8 cellular contexts compared by ENCODE assay signal in genomic region chr10:69088471-69088769, GRCh38. TPM values are rescaled to one million over a fixed set of nuclear protein-coding genes. Genes with fewer than 3 reads are reported as not detected.
DNase-seq lines count a peak whose midpoint lies in the region; ATAC-seq and TF ChIP-seq lines count a peak whose summit lies in the region.

No MANE protein-coding gene starts in this region.

- H3K9ac ChIP-seq in OCI-LY1 (ENCODE audit: low read length) = peak overlapping the region; percentile 81
- H3K9ac ChIP-seq in parathyroid adenoma = no peak overlapping the region

- H3K4me3 Mint-ChIP-seq in CD4-positive, alpha-beta T cell = peak overlapping the region; percentile 88
- peak overlapping the region; percentile 84 for H3K4me3 Mint-ChIP-seq in central memory CD8-positive, alpha-beta T cell
- no peak overlapping the region for H3K4me3 Mint-ChIP-seq in progenitor cell of endocrine pancreas (ENCODE audit: low read depth)

- no peaks in the 10 kb centered on the region for H3K9me3 Mint-ChIP-seq in CD4-positive, alpha-beta T cell
- H3K9me3 Mint-ChIP-seq in central memory CD8-positive, alpha-beta T cell = no peaks in the 10 kb centered on the region
- H3K9me3 Mint-ChIP-seq in progenitor cell of endocrine pancreas (ENCODE audit: low read depth) = no peaks in the 10 kb centered on the region

- peaks cover 12% of the 10 kb centered on the region for H3F3A ChIP-seq in OCI-LY1 (ENCODE audit: insufficient read depth, low read length)

- no peaks in the 10 kb centered on the region for H3K27me3 ChIP-seq in CD4-positive, alpha-beta T cell (ENCODE audit: control insufficient read depth, insufficient read depth, low read length)
- H3K27me3 ChIP-seq in OCI-LY1 (ENCODE audit: insufficient read depth, low read length) (no peaks in the 10 kb centered on the region), parathyroid adenoma (ENCODE audit: control insufficient read depth, insufficient read depth, low read length) (no peaks in the 10 kb centered on the region)

- H3K27me3 Mint-ChIP-seq in CD4-positive, alpha-beta T cell = no peaks in the 10 kb centered on the region
- no peaks in the 10 kb centered on the region for H3K27me3 Mint-ChIP-seq in central memory CD8-positive, alpha-beta T cell
- peaks cover 30% of the 10 kb centered on the region for H3K27me3 Mint-ChIP-seq in progenitor cell of endocrine pancreas

- peak overlapping the region; percentile 72 for H3K4me3 ChIP-seq in OCI-LY1 (ENCODE audit: low read depth, low read length, poor library complexity, severe bottlenecking)
- H3K4me3 ChIP-seq in parathyroid adenoma (ENCODE audit: low read depth, low read length) = peak overlapping the region; percentile 62

- H4K20me1 ChIP-seq in OCI-LY1 (ENCODE audit: insufficient read depth, low read length) = no peaks in the 10 kb centered on the region

- intact Hi-C loops in CD4-positive, alpha-beta T cell (cut with DNase I, micrococcal nuclease) = no loop called here

- no peaks in the 10 kb centered on the region for H3K9me3 ChIP-seq in CD4-positive, alpha-beta T cell (ENCODE audit: control insufficient read depth, low read length)
- H3K9me3 ChIP-seq in OCI-LY1 (ENCODE audit: low read length) = no peaks in the 10 kb centered on the region
- no peaks in the 10 kb centered on the region for H3K9me3 ChIP-seq in parathyroid adenoma (ENCODE audit: control insufficient read depth, low read length)

- H3K36me3 Mint-ChIP-seq in CD4-positive, alpha-beta T cell (ENCODE audit: low read depth) = peaks cover 36% of the 10 kb centered on the region
- peaks cover 47% of the 10 kb centered on the region for H3K36me3 Mint-ChIP-seq in central memory CD8-positive, alpha-beta T cell (ENCODE audit: insufficient read depth)
- no peaks in the 10 kb centered on the region for H3K36me3 Mint-ChIP-seq in progenitor cell of endocrine pancreas (ENCODE audit: insufficient read depth)

- H3K27ac ChIP-seq in CD4-positive, alpha-beta T cell (ENCODE audit: low read depth, low read length) = peak overlapping the region; percentile 94
- peak overlapping the region; percentile 94 for H3K27ac ChIP-seq in OCI-LY1 (ENCODE audit: low read depth, low read length, poor library complexity, severe bottlenecking)
- H3K27ac ChIP-seq in parathyroid adenoma = peak overlapping the region; percentile 88

- H3K36me3 ChIP-seq in OCI-LY1 (ENCODE audit: insufficient read depth, low read length) (no peaks in the 10 kb centered on the region), parathyroid adenoma (ENCODE audit: control insufficient read depth, insufficient read depth, low read length) (no peaks in the 10 kb centered on the region)

- no peak for TF ChIP-seq CTCF in CD4-positive, alpha-beta T cell (IDR thresholded peaks at IDR 0.05)
- no peak for TF ChIP-seq CTCF in OCI-LY1 (IDR thresholded peaks at IDR 0.05; ENCODE audit: low read length)
- TF ChIP-seq CTCF in parathyroid adenoma (IDR thresholded peaks at IDR 0.05) = no peak
- no peak for TF ChIP-seq CTCF in progenitor cell of endocrine pancreas (IDR thresholded peaks at IDR 0.05; ENCODE audit: unreplicated experiment)

- POLR2A ChIA-PET in CD4-positive, alpha-beta T cell (lab: Charles Lee) = interaction anchor here (0.6 to 2.5 kb wide), 11 partner anchors 10 to 757 kb away, joined by 3 to 38 read pairs (median 4); partner anchors contain the start of genes DDX21, HNRNPH3 and KIFBP

- CTCF ChIA-PET in CD4-positive, alpha-beta T cell (lab: Charles Lee) = interaction anchor here (1.0 kb wide), 1 partner anchor 83 kb away, joined by 5 read pairs; no protein-coding TSS in a partner anchor

- DNase-seq in CD4-positive, alpha-beta T cell = peak in 1 of 10 experiments; percentile 13
- peak in 1 of 2 donors; percentile 32 for DNase-seq in central memory CD8-positive, alpha-beta T cell (ENCODE audit: low spot score in 2 of 2)
- no peak for DNase-seq in islet precursor cell
- no peak for DNase-seq in progenitor cell of endocrine pancreas (ENCODE audit: low spot score, unreplicated experiment)

- H3K4me1 Mint-ChIP-seq in CD4-positive, alpha-beta T cell (ENCODE audit: low read depth) = peaks cover 68% of the 10 kb centered on the region
- H3K4me1 Mint-ChIP-seq in central memory CD8-positive, alpha-beta T cell = peaks cover 65% of the 10 kb centered on the region
- H3K4me1 Mint-ChIP-seq in progenitor cell of endocrine pancreas (ENCODE audit: low read depth) = no peaks in the 10 kb centered on the region

- H3K79me2 ChIP-seq in OCI-LY1 (ENCODE audit: insufficient read depth, low read length) (peaks cover 10% of the 10 kb centered on the region; the same call in 1 of the 2 replicates), parathyroid adenoma (no peaks in the 10 kb centered on the region)

- peaks cover 62% of the 10 kb centered on the region for H3K4me1 ChIP-seq in OCI-LY1 (ENCODE audit: insufficient read depth, low read length, severe bottlenecking)
- H3K4me1 ChIP-seq in parathyroid adenoma = no peaks in the 10 kb centered on the region

- peak overlapping the region; percentile 32; the same call in 1 of the 2 replicates for H2AFZ ChIP-seq in OCI-LY1 (ENCODE audit: low read length)
- H2AFZ ChIP-seq in parathyroid adenoma = peak overlapping the region; percentile 82

- H3K27ac Mint-ChIP-seq in CD4-positive, alpha-beta T cell = peak overlapping the region; percentile 94
- H3K27ac Mint-ChIP-seq in central memory CD8-positive, alpha-beta T cell (ENCODE audit: low read depth) = peak overlapping the region; percentile 99
- H3K27ac Mint-ChIP-seq in progenitor cell of endocrine pancreas = no peak overlapping the region

- H3K9me2 ChIP-seq in OCI-LY1 (ENCODE audit: low read depth, low read length) = no peaks in the 10 kb centered on the region

- H3K4me2 ChIP-seq in OCI-LY1 (ENCODE audit: low read length) = peak overlapping the region; percentile 98
- H3K4me2 ChIP-seq in parathyroid adenoma (ENCODE audit: low read length) = peak overlapping the region; percentile 97

- ATAC-seq in CD4-positive, alpha-beta T cell (ENCODE audit: poor library complexity) = peak; percentile 11
- peak; percentile 17 for ATAC-seq in central memory CD8-positive, alpha-beta T cell (replicated peaks; ENCODE audit: extremely low read depth, poor library complexity, severe bottlenecking)
- ATAC-seq in GM21717 (IDR thresholded peaks at IDR 0.05; ENCODE audit: unreplicated experiment) (no peak), GM21737 (IDR thresholded peaks at IDR 0.05; ENCODE audit: unreplicated experiment) (no peak)

RNA-seq across cellular contexts. Expression of gene SRGN, which starts 0.5 kb away (rescaled TPM):
- total RNA-seq in CD4-positive, alpha-beta T cell = 100 to 1,000 TPM; 342 to 353 TPM
- total RNA-seq in progenitor cell of endocrine pancreas = not detected in 2 replicates

RNA-seq across cellular contexts. Expression of gene VPS26A, which starts 35.6 kb away (rescaled TPM):
- total RNA-seq in CD4-positive, alpha-beta T cell = 10 to 100 TPM; 32.8 to 33.0 TPM
- 51.1 and 60.4 TPM in 2 replicates for total RNA-seq in progenitor cell of endocrine pancreas

Comparison
In these comparisons a context has a peak if more than half of its experiments do, and no peak if none do; other contexts are left out.
1. ATAC-seq: peak in CD4-positive, alpha-beta T cell (single experiment) and central memory CD8-positive, alpha-beta T cell (single experiment); none in GM21717 (single experiment) and GM21737 (single experiment).
2. RNA of gene SRGN, which starts 0.5 kb away (total RNA-seq): 342 to 353 TPM in CD4-positive, alpha-beta T cell; not detected in progenitor cell of endocrine pancreas; every median in the first group is over 100 times any median in the second.
3. Peak in every context shown above with its lines, with median percentiles within 50 percentile points of each other: H3K27ac ChIP-seq.